In the genomic region with DNA sequence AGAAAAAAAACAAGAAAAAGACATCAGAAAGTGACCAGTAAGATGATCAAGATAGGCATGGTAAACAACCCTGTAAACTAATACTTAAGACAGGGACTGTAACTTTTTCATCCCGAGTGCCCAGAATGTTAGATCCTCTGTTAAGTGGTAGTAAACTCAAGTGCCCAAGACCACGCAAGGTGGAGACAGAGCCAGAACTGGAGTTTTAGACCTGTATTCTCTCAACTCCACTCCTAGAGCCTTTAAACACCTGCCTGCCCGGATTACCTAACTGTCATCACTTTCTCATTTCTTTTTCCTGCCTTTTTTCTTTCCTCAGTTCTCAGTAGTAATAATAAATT, we compare ENCODE assay signal across 22 cellular contexts.
A peak's percentile ranks its signal among the peaks of the same experiment; 100 is the strongest.
DNase-seq lines count a peak whose midpoint lies in the region; ATAC-seq lines count a peak whose summit lies in the region.
"Had no signal": no experiment of that assay in that cellular context is flagged by ENCODE, and none has a peak within 500 bp of the region (broad histone marks: within the 10 kb centered on the region; RNA-seq: fewer than 3 reads in every experiment).

No MANE protein-coding gene starts in this region.

- H3K9me3 Mint-ChIP-seq in activated CD4-positive, alpha-beta T cell treated with anti-CD3 and anti-CD28 coated beads for 36 hours (ENCODE audit: low read depth): no peaks in the 10 kb centered on the region
- H3K9me3 Mint-ChIP-seq in activated T-helper 17 cell treated with anti-CD3 and anti-CD28 coated beads, Interleukin-2, amount 50 U/mL, for 72 hours: no peaks in the 10 kb centered on the region
- H3K9me3 Mint-ChIP-seq in stimulated activated effector memory CD8-positive, alpha-beta T cell treated with anti-CD3 and anti-CD28 coated beads, Interleukin-12 subunit alpha, Interleukin-12 subunit beta, amount 100 ng/mL, for 72 hours: no peaks in the 10 kb centered on the region
- H3K9me3 Mint-ChIP-seq: HFFc6 had no signal

- peak; percentile 26 for ATAC-seq in activated CD4-positive, alpha-beta T cell treated with anti-CD3 and anti-CD28 coated beads for 36 hours
- ATAC-seq in activated T-helper 17 cell treated with anti-CD3 and anti-CD28 coated beads, Interleukin-2, amount 50 U/mL, for 72 hours (replicated peaks): no peak
- ATAC-seq in stimulated activated effector memory CD8-positive, alpha-beta T cell treated with anti-CD3 and anti-CD28 coated beads, Interleukin-12 subunit alpha, Interleukin-12 subunit beta, amount 100 ng/mL, for 72 hours: peak; percentile 25
- ATAC-seq in GM21390 (IDR thresholded peaks at IDR 0.05; ENCODE audit: unreplicated experiment): no peak

- H3K27me3 Mint-ChIP-seq in activated CD4-positive, alpha-beta T cell treated with anti-CD3 and anti-CD28 coated beads for 36 hours: no peaks in the 10 kb centered on the region
- H3K27me3 Mint-ChIP-seq in activated T-helper 17 cell treated with anti-CD3 and anti-CD28 coated beads, Interleukin-2, amount 50 U/mL, for 72 hours: peaks cover 12% of the 10 kb centered on the region

- CTCF ChIA-PET in activated CD4-positive, alpha-beta T cell treated with anti-CD3 and anti-CD28 coated beads for 36 hours (lab: Charles Lee): interaction anchor here (0.7 kb wide), 2 partner anchors 30 to 115 kb away, joined by 3 read pairs; no protein-coding TSS in a partner anchor

- no peak overlapping the region for H3K4me3 Mint-ChIP-seq in activated CD4-positive, alpha-beta T cell treated with anti-CD3 and anti-CD28 coated beads for 36 hours
- peak overlapping the region; percentile 54 for H3K4me3 Mint-ChIP-seq in activated T-helper 17 cell treated with anti-CD3 and anti-CD28 coated beads, Interleukin-2, amount 50 U/mL, for 72 hours
- peak overlapping the region; percentile 4 for H3K4me3 Mint-ChIP-seq in stimulated activated effector memory CD8-positive, alpha-beta T cell treated with anti-CD3 and anti-CD28 coated beads, Interleukin-12 subunit alpha, Interleukin-12 subunit beta, amount 100 ng/mL, for 72 hours
- H3K4me3 Mint-ChIP-seq: H9, HFFc6 had no signal

- no peak for DNase-seq in activated CD4-positive, alpha-beta T cell treated with anti-CD3 and anti-CD28 coated beads for 36 hours
- no peak for DNase-seq in activated CD4-positive, alpha-beta T cell treated with anti-CD3 and anti-CD28 coated beads for 48 hours
- DNase-seq in DMS79 (lab: John Stamatoyannopoulos, UW) (peak; percentile 58), GM19240 (ENCODE audit: insufficient read length, low spot score) (no peak)
- DNase-seq in stimulated activated effector memory CD8-positive, alpha-beta T cell treated with anti-CD3 and anti-CD28 coated beads, Interleukin-12 subunit alpha, Interleukin-12 subunit beta, amount 100 ng/mL, for 72 hours (ENCODE audit: low spot score in 2 of 2): no peak
- DNase-seq in activated CD8-positive, alpha-beta memory T cell treated with anti-CD3 and anti-CD28 coated beads, Interleukin-2, amount 50 U/mL, for 4 hours: no peak
- DNase-seq: GF-D8; H9; HFFc6; MM.1S; NCI-H1092; NCI-H146; NCI-H2029; NCI-H2171; NCI-H345; NCI-H524; NCI-H774; NK-92 treated with Interleukin-12 subunit alpha and Interleukin-12 subunit beta, amount 100 ng/mL, for 24 hours; Peyer's patch had no signal

- intact Hi-C loops in activated CD4-positive, alpha-beta T cell treated with anti-CD3 and anti-CD28 coated beads for 36 hours (cut with DNase I, micrococcal nuclease): loop anchor here (1.0 kb wide), 1 partner anchor 9 kb away; no protein-coding TSS in a partner anchor

- H3K27ac Mint-ChIP-seq in activated CD4-positive, alpha-beta T cell treated with anti-CD3 and anti-CD28 coated beads for 36 hours: peak overlapping the region; percentile 22
- H3K27ac Mint-ChIP-seq in activated T-helper 17 cell treated with anti-CD3 and anti-CD28 coated beads, Interleukin-2, amount 50 U/mL, for 72 hours: peak overlapping the region; percentile 92
- H3K27ac Mint-ChIP-seq in stimulated activated effector memory CD8-positive, alpha-beta T cell treated with anti-CD3 and anti-CD28 coated beads, Interleukin-12 subunit alpha, Interleukin-12 subunit beta, amount 100 ng/mL, for 72 hours: peak overlapping the region; percentile 7
- H3K27ac Mint-ChIP-seq: CD14-positive monocyte, H9, HFFc6 had no signal

- no peaks in the 10 kb centered on the region for H3K36me3 Mint-ChIP-seq in activated CD4-positive, alpha-beta T cell treated with anti-CD3 and anti-CD28 coated beads for 36 hours (ENCODE audit: low read depth)
- H3K36me3 Mint-ChIP-seq in activated T-helper 17 cell treated with anti-CD3 and anti-CD28 coated beads, Interleukin-2, amount 50 U/mL, for 72 hours (ENCODE audit: low read depth): no peaks in the 10 kb centered on the region
- no peaks in the 10 kb centered on the region for H3K36me3 Mint-ChIP-seq in stimulated activated effector memory CD8-positive, alpha-beta T cell treated with anti-CD3 and anti-CD28 coated beads, Interleukin-12 subunit alpha, Interleukin-12 subunit beta, amount 100 ng/mL, for 72 hours
- H3K36me3 Mint-ChIP-seq: CD14-positive monocyte had no signal

- POLR2A ChIA-PET in activated CD4-positive, alpha-beta T cell treated with anti-CD3 and anti-CD28 coated beads for 36 hours (lab: Charles Lee): no interaction called here

- peaks cover 14% of the 10 kb centered on the region for H3K4me1 Mint-ChIP-seq in activated CD4-positive, alpha-beta T cell treated with anti-CD3 and anti-CD28 coated beads for 36 hours
- H3K4me1 Mint-ChIP-seq in activated T-helper 17 cell treated with anti-CD3 and anti-CD28 coated beads, Interleukin-2, amount 50 U/mL, for 72 hours: peaks cover 14% of the 10 kb centered on the region
- peaks cover 22% of the 10 kb centered on the region for H3K4me1 Mint-ChIP-seq in stimulated activated effector memory CD8-positive, alpha-beta T cell treated with anti-CD3 and anti-CD28 coated beads, Interleukin-12 subunit alpha, Interleukin-12 subunit beta, amount 100 ng/mL, for 72 hours
- H3K4me1 Mint-ChIP-seq: H9 had no signal

Comparison
In these comparisons a context has a peak if more than half of its experiments do, and no peak if none do; other contexts are left out.
1. ATAC-seq: peak in activated CD4-positive, alpha-beta T cell treated with anti-CD3 and anti-CD28 coated beads for 36 hours (single experiment) and stimulated activated effector memory CD8-positive, alpha-beta T cell treated with anti-CD3 and anti-CD28 coated beads, Interleukin-12 subunit alpha, Interleukin-12 subunit beta, amount 100 ng/mL, for 72 hours (single experiment); none in activated T-helper 17 cell treated with anti-CD3 and anti-CD28 coated beads, Interleukin-2, amount 50 U/mL, for 72 hours (single experiment) and GM21390 (single experiment).
2. H3K27ac Mint-ChIP-seq: peak in every context shown above with its lines; median percentile 92 in activated T-helper 17 cell treated with anti-CD3 and anti-CD28 coated beads, Interleukin-2, amount 50 U/mL, for 72 hours; 22 in activated CD4-positive, alpha-beta T cell treated with anti-CD3 and anti-CD28 coated beads for 36 hours; 7 in stimulated activated effector memory CD8-positive, alpha-beta T cell treated with anti-CD3 and anti-CD28 coated beads, Interleukin-12 subunit alpha, Interleukin-12 subunit beta, amount 100 ng/mL, for 72 hours.